In genomic region chr18:68693091-68693815, GRCh38 we compare ENCODE assay signal across 18 cellular contexts.
"Had no signal": no experiment of that assay in that cellular context is flagged by ENCODE, and none has a peak within 500 bp of the region (broad histone marks: within the 10 kb centered on the region; RNA-seq: fewer than 3 reads in every experiment).

No MANE protein-coding gene starts in this region.

- H3K27ac ChIP-seq: esophagus muscularis mucosa, hepatocyte, left ventricle myocardium inferior, parathyroid adenoma, sigmoid colon, spleen, thyroid gland had no signal

- H3K4me1 ChIP-seq: esophagus muscularis mucosa, left ventricle myocardium inferior, parathyroid adenoma, sigmoid colon, spleen, thyroid gland had no signal

- H3K9me3 ChIP-seq: esophagus muscularis mucosa, left ventricle myocardium inferior, sigmoid colon, spleen, thyroid gland had no signal

- H3K27me3 ChIP-seq: esophagus muscularis mucosa, hepatocyte, sigmoid colon, spleen, thyroid gland had no signal

- ATAC-seq: activated T-cell treated with anti-CD3 and anti-CD28 coated beads, Interleukin-2, amount 50 U/mL, for 4 hours had no signal

- H3K4me3 Mint-ChIP-seq: activated naive CD4-positive, alpha-beta T cell treated with anti-CD3 and anti-CD28 coated beads, Interleukin-2, amount 50 U/mL, for 24 hours; activated T-cell treated with anti-CD3 and anti-CD28 coated beads, Interleukin-2, amount 50 U/mL, for 4 hours; brain; nephron had no signal

- DNase-seq: activated CD4-positive, alpha-beta T cell treated with anti-CD3 and anti-CD28 coated beads for 1 hour; activated CD4-positive, alpha-beta T cell treated with anti-CD3 and anti-CD28 coated beads, Interleukin-2, amount 50 U/mL, for 4 hours; activated CD8-positive, alpha-beta memory T cell treated with anti-CD3 and anti-CD28 coated beads, Interleukin-2, amount 50 U/mL, for 48 hours; activated T-cell treated with anti-CD3 and anti-CD28 coated beads, Interleukin-2, amount 50 U/mL, for 4 hours; glutamatergic neuron; left ventricle myocardium inferior; sigmoid colon; spleen; stimulated activated CD4-positive, alpha-beta T cell treated with anti-CD3 and anti-CD28 coated beads, Interleukin-4, amount 100 ng/mL, for 1 hour; stimulated activated naive CD4-positive, alpha-beta T cell; T-helper 1 cell; thyroid gland had no signal

- H3K27ac Mint-ChIP-seq: activated naive CD4-positive, alpha-beta T cell treated with anti-CD3 and anti-CD28 coated beads, Interleukin-2, amount 50 U/mL, for 24 hours; brain; nephron had no signal

- H3K4me3 ChIP-seq: esophagus muscularis mucosa, hepatocyte, left ventricle myocardium inferior, sigmoid colon, spleen, thyroid gland had no signal

- H3K27me3 Mint-ChIP-seq: activated naive CD4-positive, alpha-beta T cell treated with anti-CD3 and anti-CD28 coated beads, Interleukin-2, amount 50 U/mL, for 24 hours; brain had no signal

- H3K9me3 Mint-ChIP-seq: activated naive CD4-positive, alpha-beta T cell treated with anti-CD3 and anti-CD28 coated beads, Interleukin-2, amount 50 U/mL, for 24 hours; activated T-cell treated with anti-CD3 and anti-CD28 coated beads, Interleukin-2, amount 50 U/mL, for 4 hours; nephron had no signal

- H3K4me1 Mint-ChIP-seq: activated naive CD4-positive, alpha-beta T cell treated with anti-CD3 and anti-CD28 coated beads, Interleukin-2, amount 50 U/mL, for 24 hours; brain; nephron had no signal
